ENCODE assay signal across 8 cellular contexts in the genomic region with DNA sequence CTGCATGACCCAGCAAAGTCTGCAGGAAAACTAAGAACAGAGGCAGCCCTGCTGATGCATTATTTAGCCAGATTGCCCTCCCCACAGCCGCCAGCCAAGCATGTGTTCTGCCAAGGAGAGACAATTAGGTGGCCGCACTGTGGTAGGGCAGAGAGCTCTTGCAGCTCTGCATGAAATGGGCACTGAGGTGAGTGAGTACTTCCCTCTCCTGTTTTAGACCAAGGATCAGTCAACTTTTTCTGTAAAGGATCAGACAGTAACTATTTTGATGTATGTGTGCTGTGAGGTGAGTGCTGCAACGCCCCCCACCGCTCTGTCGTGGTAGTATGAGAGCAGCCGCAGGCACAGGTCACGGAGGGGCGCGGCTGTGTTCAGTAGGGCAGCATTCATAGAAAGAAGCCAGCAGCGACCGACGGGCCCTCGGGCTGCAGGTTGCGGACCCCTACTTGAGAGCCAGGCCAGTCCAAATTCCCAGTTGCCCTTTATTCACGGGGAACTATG. TPM values are rescaled to one million over a fixed set of nuclear protein-coding genes. Genes with fewer than 3 reads are reported as not detected.
DNase-seq lines count a peak whose midpoint lies in the region; ATAC-seq, FAIRE-seq and TF ChIP-seq lines count a peak whose summit lies in the region.
"Had no signal": no experiment of that assay in that cellular context is flagged by ENCODE, and none has a peak within 500 bp of the region (broad histone marks: within the 10 kb centered on the region; RNA-seq: fewer than 3 reads in every experiment).

No MANE protein-coding gene starts in this region.

- H4K20me1 ChIP-seq in PC-9 (ENCODE audit: insufficient read depth) (no peaks in the 10 kb centered on the region), endothelial cell of umbilical vein (replicated peaks; ENCODE audit: control insufficient read depth, extremely low read depth, insufficient read depth, low read length) (no peaks in the 10 kb centered on the region)

- H3K27ac Mint-ChIP-seq in naive thymus-derived CD8-positive, alpha-beta T cell, result peak overlapping the region in 1 of 10 donors; percentile 43
- H3K27ac Mint-ChIP-seq: T-helper 2 cell treated with Interferon-gamma antibody and Interleukin-4, amounts not matched to agents 5 μg/mL and 100 μg/mL, for 36 hours had no signal

- H3K4me3 Mint-ChIP-seq in naive thymus-derived CD8-positive, alpha-beta T cell, result no peak overlapping the region
- H3K4me3 Mint-ChIP-seq: T-helper 2 cell treated with Interferon-gamma antibody and Interleukin-4, amounts not matched to agents 5 μg/mL and 100 μg/mL, for 36 hours had no signal

- no peaks in the 10 kb centered on the region for H3K9me1 ChIP-seq in endothelial cell of umbilical vein (replicated peaks; ENCODE audit: control insufficient read depth, extremely low read depth, insufficient read depth, low read length)

- H3K9ac ChIP-seq in endothelial cell of umbilical vein (replicated peaks; ENCODE audit: extremely low read depth, insufficient read depth, low read length), result peak overlapping the region; percentile 91

- BruUV-seq in PC-9 (replicated peaks; lab: Mats Ljungman, UMichigan) (TSS peak; percentile 99), endothelial cell of umbilical vein (replicated peaks; lab: Mats Ljungman, UMichigan) (TSS peak; percentile 97)

- CTCF ChIA-PET in PC-9 (lab: Charles Lee), result interaction anchor here (0.6 to 1.5 kb wide), 3 partner anchors 24 to 1113 kb away, joined by 5 to 14 read pairs (median 5); partner anchors contain the start of gene FAM50B
- CTCF ChIA-PET in endothelial cell of umbilical vein (lab: Charles Lee), result interaction anchor here (0.9 to 5.6 kb wide), 20 partner anchors 13 to 153 kb away, joined by 3 to 54 read pairs (median 10); partner anchors contain the start of genes FAM50B and PXDC1

- peaks cover 36% of the 10 kb centered on the region for H3F3A ChIP-seq in PC-9 (ENCODE audit: insufficient read depth, low read depth)

- H3K27ac ChIP-seq in PC-9 (peak overlapping the region; percentile 87), endothelial cell of umbilical vein (ENCODE audit: insufficient read depth, low read depth, low read length) (peak overlapping the region; percentile 96), mesodermal cell (ENCODE audit: low read depth, low read length, severe bottlenecking) (peak overlapping the region; percentile 96), upper lobe of right lung (peak overlapping the region; percentile 89)

- H2AFZ ChIP-seq in PC-9 (no peak overlapping the region), endothelial cell of umbilical vein (ENCODE audit: low read depth, low read length) (peak overlapping the region; percentile 10)

- peak; percentile 14 for TF ChIP-seq POLR2A in endothelial cell of umbilical vein (IDR thresholded peaks at IDR 0.05; ENCODE audit: low read depth, low read length)

- H3K27me3 ChIP-seq in PC-9 (ENCODE audit: insufficient read depth, low read depth), result no peaks in the 10 kb centered on the region
- H3K27me3 ChIP-seq in endothelial cell of umbilical vein (ENCODE audit: control insufficient read depth in 2 of 2, insufficient read depth in 2 of 2, low read length in 2 of 2), result no peaks in the 10 kb centered on the region
- H3K27me3 ChIP-seq in upper lobe of right lung, result no peaks in the 10 kb centered on the region

- H3K79me2 ChIP-seq in PC-9 (ENCODE audit: low read depth) (no peaks in the 10 kb centered on the region), endothelial cell of umbilical vein (ENCODE audit: control insufficient read depth, insufficient read depth, low read length) (no peaks in the 10 kb centered on the region)

- no peaks in the 10 kb centered on the region for H3K36me3 Mint-ChIP-seq in naive thymus-derived CD8-positive, alpha-beta T cell

- TF ChIP-seq CTCF in PC-9 (conservative IDR thresholded peaks at IDR 0.05) (peak; percentile 29; the same call in 1 of the 2 replicates), endothelial cell of umbilical vein (IDR thresholded peaks at IDR 0.05; ENCODE audit: extremely low read depth in 1 of 2, insufficient read depth in 1 of 2, low read depth in 1 of 2, low read length in 2 of 2) (peak; percentile 56 to 72), upper lobe of right lung (IDR thresholded peaks at IDR 0.05) (peak; percentile 31)

- DNase-seq in PC-9 (peak in 1 of 2 experiments; percentile 70), endothelial cell of umbilical vein (ENCODE audit: low read depth, low spot score) (peak; percentile 93), upper lobe of right lung (peak; percentile 77)
- no peak for DNase-seq in effector CD4-positive, alpha-beta T cell
- DNase-seq in stimulated activated CD4-positive, alpha-beta T cell treated with anti-CD3 and anti-CD28 coated beads, Interleukin-4, amount 100 ng/mL, for 24 hours, result no peak
- no peak for DNase-seq in naive thymus-derived CD8-positive, alpha-beta T cell

- no peaks in the 10 kb centered on the region for H3K9me3 Mint-ChIP-seq in naive thymus-derived CD8-positive, alpha-beta T cell
- H3K9me3 Mint-ChIP-seq: T-helper 2 cell treated with Interferon-gamma antibody and Interleukin-4, amounts not matched to agents 5 μg/mL and 100 μg/mL, for 36 hours had no signal

- H3K4me3 ChIP-seq in PC-9, result peak overlapping the region; percentile 20; the same call in 1 of the 2 replicates
- peak overlapping the region in 1 of 3 experiments; percentile 15 for H3K4me3 ChIP-seq in endothelial cell of umbilical vein (replicated peaks in 1 of 3; ENCODE audit: insufficient read depth in 1 of 3, low read depth in 1 of 3, low read length in 3 of 3)
- no peak overlapping the region for H3K4me3 ChIP-seq in mesodermal cell (ENCODE audit: extremely low read depth, insufficient read depth, low read length, poor library complexity, severe bottlenecking)
- H3K4me3 ChIP-seq in upper lobe of right lung, result peak overlapping the region; percentile 11

- H3K36me3 ChIP-seq in PC-9 (ENCODE audit: low read depth) (no peaks in the 10 kb centered on the region), endothelial cell of umbilical vein (ENCODE audit: control insufficient read depth in 2 of 2, extremely low read depth in 1 of 2, insufficient read depth in 2 of 2, low read length in 2 of 2) (no peaks in the 10 kb centered on the region), mesodermal cell (ENCODE audit: control insufficient read depth, insufficient read depth, low read length) (no peaks in the 10 kb centered on the region), upper lobe of right lung (no peaks in the 10 kb centered on the region)

- no peaks in the 10 kb centered on the region for H3K9me3 ChIP-seq in PC-9 (ENCODE audit: insufficient read depth, low read depth)
- H3K9me3 ChIP-seq in endothelial cell of umbilical vein (replicated peaks; ENCODE audit: control insufficient read depth, insufficient read depth, low read length), result no peaks in the 10 kb centered on the region
- no peaks in the 10 kb centered on the region for H3K9me3 ChIP-seq in mesodermal cell (ENCODE audit: control insufficient read depth, low read length)
- no peaks in the 10 kb centered on the region for H3K9me3 ChIP-seq in upper lobe of right lung

- FAIRE-seq in endothelial cell of umbilical vein (lab: Jason Lieb, UNC), result no peak

- intact Hi-C loops in PC-9 (cut with micrococcal nuclease; ENCODE audit: unreplicated experiment) (loop anchor here (1.0 to 5.0 kb wide), 2 partner anchors 75 to 152 kb away; no protein-coding TSS in a partner anchor), endothelial cell of umbilical vein (cut with micrococcal nuclease) (loop anchor here (1.0 kb wide), 3 partner anchors 12 to 108 kb away; no protein-coding TSS in a partner anchor), upper lobe of right lung (cut with DNase I) (no loop called here)

- dilution Hi-C loops in endothelial cell of umbilical vein (cut with MboI; ENCODE audit: extremely low pct_ligation_motif_present, low sequenced_read_pairs), result no loop called here

- H3K27me3 Mint-ChIP-seq in naive thymus-derived CD8-positive, alpha-beta T cell, result peaks cover 0 to 13% (median 2%) of the 10 kb centered on the region in 5 donors

- H3K4me1 ChIP-seq in PC-9 (replicated peaks; ENCODE audit: insufficient read depth) (peaks cover 50% of the 10 kb centered on the region), endothelial cell of umbilical vein (ENCODE audit: control insufficient read depth, extremely low read depth, insufficient read depth, low read length) (peaks cover 43% of the 10 kb centered on the region), mesodermal cell (ENCODE audit: control insufficient read depth, insufficient read depth, low read length, poor library complexity, severe bottlenecking) (peaks cover 50% of the 10 kb centered on the region), upper lobe of right lung (peaks cover 34% of the 10 kb centered on the region)

- 62 to 66% methylated on average over 13 to 15 of the region's 15 CpGs for WGBS in mesodermal cell (ENCODE audit: insufficient coverage in 2 of 2), 2 experiments

- H3K4me1 Mint-ChIP-seq in naive thymus-derived CD8-positive, alpha-beta T cell, result no peaks in the 10 kb centered on the region

- POLR2A ChIA-PET in PC-9 (lab: Charles Lee; ENCODE audit: unreplicated experiment), result interaction anchor here (0.5 to 0.8 kb wide), 9 partner anchors 22 to 196 kb away, joined by 3 to 9 read pairs (median 5); partner anchors contain the start of gene FAM50B
- POLR2A ChIA-PET in endothelial cell of umbilical vein (lab: Charles Lee), result interaction anchor here (0.6 to 2.4 kb wide), 16 partner anchors 12 to 230 kb away, joined by 3 to 20 read pairs (median 8); partner anchors contain the start of gene PXDC1
- POLR2A ChIA-PET in naive thymus-derived CD8-positive, alpha-beta T cell (lab: Charles Lee), result no interaction called here

- no peaks in the 10 kb centered on the region for H3K9me2 ChIP-seq in PC-9 (ENCODE audit: insufficient read depth)

- H3K4me2 ChIP-seq in PC-9 (peak overlapping the region; percentile 59), endothelial cell of umbilical vein (ENCODE audit: insufficient read depth, low read length) (peak overlapping the region; percentile 63)

- ATAC-seq in upper lobe of right lung, result peak; percentile 65
- no peak for ATAC-seq in naive thymus-derived CD8-positive, alpha-beta T cell

RNA-seq across cellular contexts. Expression of gene FAM50B, which starts 23.8 kb away (rescaled TPM):
- total RNA-seq in PC-9 (2021) (14.3 and 16.3 TPM in 2 replicates), endothelial cell of umbilical vein (10.0 and 10.4 TPM in 2 replicates), upper lobe of right lung (13.1 TPM)
- polyA plus RNA-seq in endothelial cell of umbilical vein, result 13.9 and 14.1 TPM in 2 replicates
- 7.9 and 9.2 TPM in 2 replicates for polyA plus RNA-seq in endothelial cell of umbilical vein (2011; cell fraction: cytosol; rRNA removed)
- 4.6 and 5.2 TPM in 2 replicates for polyA plus RNA-seq in endothelial cell of umbilical vein (2011; cell fraction: nucleus; rRNA removed)
- polyA plus RNA-seq in endothelial cell of umbilical vein (2012), result 8.7 TPM in 2 replicates
- 4.6 TPM in 2 replicates for polyA minus RNA-seq in endothelial cell of umbilical vein
- 4.3 TPM for polyA minus RNA-seq in endothelial cell of umbilical vein (2011; cell fraction: cytosol; rRNA and poly(A)+ RNA removed)
- polyA minus RNA-seq in endothelial cell of umbilical vein (2011; cell fraction: nucleus; rRNA and poly(A)+ RNA removed), result 0.87 and 2.1 TPM in 2 replicates
- polyA plus RNA-seq in mesodermal cell (2013, experiment 1 of 2), result 0.22 TPM
- polyA plus RNA-seq in mesodermal cell (2013, experiment 2 of 2), result not detected
- total RNA-seq in naive thymus-derived CD8-positive, alpha-beta T cell, result 10 to 100 TPM; 11.5 to 12.3 TPM
- polyA plus RNA-seq in naive thymus-derived CD8-positive, alpha-beta T cell, result 10 to 100 TPM in 1 of 3 donors, 1 to 10 TPM in 2; 2.7 to 12.7 (median 5.8) TPM

Comparison
In these comparisons a context has a peak if more than half of its experiments do, and no peak if none do; other contexts are left out.
1. DNase-seq: peak in endothelial cell of umbilical vein (single experiment) and upper lobe of right lung (single experiment); none in effector CD4-positive, alpha-beta T cell (single experiment), stimulated activated CD4-positive, alpha-beta T cell treated with anti-CD3 and anti-CD28 coated beads, Interleukin-4, amount 100 ng/mL, for 24 hours (single experiment) and naive thymus-derived CD8-positive, alpha-beta T cell (0 of 10).
2. Peak in every context shown above with its lines, with median percentiles within 50 percentile points of each other: H3K27ac ChIP-seq and CTCF ChIP-seq.